In the genomic region with DNA sequence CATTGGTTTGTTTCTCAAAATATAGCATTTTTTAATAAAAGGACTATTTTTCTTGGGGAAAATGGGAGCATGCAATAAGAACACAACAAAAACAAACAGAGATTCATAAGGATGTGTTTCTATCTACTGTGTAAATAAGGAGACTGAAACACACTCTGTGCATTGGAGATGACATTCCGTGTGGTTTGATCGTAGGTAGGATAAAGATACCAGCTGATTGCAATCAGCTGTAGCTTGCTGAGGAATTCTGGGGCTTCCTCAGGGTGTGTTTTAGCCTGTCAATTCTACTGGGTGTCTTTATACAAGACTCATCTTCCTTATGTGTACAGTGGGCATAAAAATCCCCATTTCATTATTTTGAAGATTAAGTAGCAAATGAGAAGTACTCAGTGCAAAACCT, we compare ENCODE assay signal across 26 cellular contexts.
"Had no signal": no experiment of that assay in that cellular context is flagged by ENCODE, and none has a peak within 500 bp of the region (broad histone marks: within the 10 kb centered on the region; RNA-seq: fewer than 3 reads in every experiment).

No MANE protein-coding gene starts in this region.

- H3K4me1 ChIP-seq: gastrocnemius medialis, heart right ventricle had no signal

- H3K27me3 ChIP-seq: brain microvascular endothelial cell, gastrocnemius medialis, heart right ventricle, hepatocyte had no signal

- H2AFZ ChIP-seq: hepatocyte had no signal

- H3K27me3 Mint-ChIP-seq: activated CD4-positive, alpha-beta memory T cell treated with anti-CD3 and anti-CD28 coated beads, Interleukin-2, amount 10 ng/mL, durations not matched to agents 7 days and 5 days; activated CD4-positive, alpha-beta T cell treated with anti-CD3 and anti-CD28 coated beads for 36 hours; activated CD4-positive, alpha-beta T cell treated with anti-CD3 and anti-CD28 coated beads, Interleukin-2, amount 10 ng/mL, durations not matched to agents 7 days and 5 days; activated naive CD8-positive, alpha-beta T cell; activated T-cell treated with anti-CD3 and anti-CD28 coated beads, Interleukin-2, amount 50 U/mL, for 24 hours had no signal

- H3K36me3 Mint-ChIP-seq: activated naive CD8-positive, alpha-beta T cell had no signal

- H3K4me2 ChIP-seq: hepatocyte had no signal

- FAIRE-seq: astrocyte had no signal

- H3K36me3 ChIP-seq: brain microvascular endothelial cell, gastrocnemius medialis, heart right ventricle had no signal

- H3K4me3 Mint-ChIP-seq: activated CD4-positive, alpha-beta memory T cell treated with anti-CD3 and anti-CD28 coated beads, Interleukin-2, amount 10 ng/mL, durations not matched to agents 7 days and 5 days; activated CD4-positive, alpha-beta T cell treated with anti-CD3 and anti-CD28 coated beads for 36 hours; activated CD4-positive, alpha-beta T cell treated with anti-CD3 and anti-CD28 coated beads, Interleukin-2, amount 10 ng/mL, durations not matched to agents 7 days and 5 days; activated naive CD8-positive, alpha-beta T cell; activated T-cell treated with anti-CD3 and anti-CD28 coated beads, Interleukin-2, amount 50 U/mL, for 24 hours; activated T-cell treated with anti-CD3 and anti-CD28 coated beads, Interleukin-2, amount 50 U/mL, for 72 hours had no signal

- H3K27ac ChIP-seq: brain microvascular endothelial cell, gastrocnemius medialis, heart right ventricle, hepatocyte had no signal

- H3K79me2 ChIP-seq: hepatocyte had no signal

- H3K4me1 Mint-ChIP-seq: activated CD4-positive, alpha-beta memory T cell treated with anti-CD3 and anti-CD28 coated beads, Interleukin-2, amount 10 ng/mL, durations not matched to agents 7 days and 5 days; activated CD4-positive, alpha-beta T cell treated with anti-CD3 and anti-CD28 coated beads for 36 hours; activated CD4-positive, alpha-beta T cell treated with anti-CD3 and anti-CD28 coated beads, Interleukin-2, amount 10 ng/mL, durations not matched to agents 7 days and 5 days had no signal

- H3K27ac Mint-ChIP-seq: activated CD4-positive, alpha-beta memory T cell treated with anti-CD3 and anti-CD28 coated beads, Interleukin-2, amount 10 ng/mL, durations not matched to agents 7 days and 5 days; activated CD4-positive, alpha-beta T cell treated with anti-CD3 and anti-CD28 coated beads for 36 hours; activated CD4-positive, alpha-beta T cell treated with anti-CD3 and anti-CD28 coated beads, Interleukin-2, amount 10 ng/mL, durations not matched to agents 7 days and 5 days; activated naive CD8-positive, alpha-beta T cell; activated T-cell treated with anti-CD3 and anti-CD28 coated beads, Interleukin-2, amount 50 U/mL, for 24 hours; activated T-cell treated with anti-CD3 and anti-CD28 coated beads, Interleukin-2, amount 50 U/mL, for 72 hours had no signal

- H3K4me3 ChIP-seq: gastrocnemius medialis, heart right ventricle, hepatocyte had no signal

- DNase-seq: activated CD4-positive, alpha-beta memory T cell treated with anti-CD3 and anti-CD28 coated beads, Interleukin-2, amount 10 ng/mL, durations not matched to agents 7 days and 5 days; activated CD4-positive, alpha-beta T cell treated with anti-CD3 and anti-CD28 coated beads for 36 hours; activated CD4-positive, alpha-beta T cell treated with anti-CD3 and anti-CD28 coated beads, Interleukin-2, amount 10 ng/mL, durations not matched to agents 7 days and 5 days; activated CD4-positive, alpha-beta T cell treated with anti-CD3 and anti-CD28 coated beads, Interleukin-2, amount 50 U/mL, for 4 hours; activated CD4-positive, CD25-positive, alpha-beta regulatory T cell; activated CD4-positive, CD25-positive, alpha-beta regulatory T cell treated with anti-CD3 and anti-CD28 coated beads, Interleukin-2, amount 50 U/mL, for 72 hours; activated CD8-positive, alpha-beta memory T cell treated with anti-CD3 and anti-CD28 coated beads, Interleukin-2, amount 50 U/mL, for 48 hours; activated gamma-delta T cell treated with Interleukin-2 at 50 U/mL for 16 hours; activated naive CD4-positive, alpha-beta T cell treated with anti-CD3 and anti-CD28 coated beads, Interleukin-2, amount 50 U/mL, for 16 hours; activated naive CD4-positive, alpha-beta T cell treated with Interleukin-2 at 50 U/mL for 16 hours; activated T-cell treated with anti-CD3 and anti-CD28 coated beads for 4 hours; activated T-cell treated with anti-CD3 and anti-CD28 coated beads, Interleukin-2, amount 50 U/mL, for 24 hours; activated T-cell treated with anti-CD3 and anti-CD28 coated beads, Interleukin-2, amount 50 U/mL, for 72 hours; amniotic stem cell; anterior cingulate cortex; brain microvascular endothelial cell; caudate nucleus; cortex of kidney; effector CD8-positive, alpha-beta T cell; foreskin fibroblast; gastrocnemius medialis; heart right ventricle; T-helper 2 cell had no signal
